In the genomic region with DNA sequence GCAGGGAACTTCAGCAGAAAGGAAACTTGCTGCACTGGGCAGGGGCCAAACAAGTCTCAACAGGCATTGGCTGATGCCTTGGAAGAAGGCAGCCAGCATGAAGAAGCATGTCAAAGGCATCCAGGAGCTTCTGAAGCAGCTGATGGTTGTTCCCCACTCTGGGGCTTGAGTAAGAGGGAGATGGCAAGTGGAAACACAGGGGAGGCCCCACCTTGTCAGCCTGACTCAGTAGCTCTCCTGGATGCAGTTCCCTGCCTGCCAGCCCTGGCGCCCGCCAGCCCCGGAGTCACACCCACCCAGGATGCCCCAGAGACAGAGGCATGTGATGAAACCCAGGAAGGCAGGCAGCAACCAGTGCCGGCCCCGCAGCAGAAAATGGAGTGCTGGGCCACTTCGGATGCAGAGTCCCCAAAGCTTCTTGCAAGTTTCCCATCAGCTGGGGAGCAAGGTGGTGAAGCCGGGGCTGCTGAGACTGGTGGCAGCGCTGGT, we compare ENCODE assay signal across 16 cellular contexts.
"Had no signal": no experiment of that assay in that cellular context is flagged by ENCODE, and none has a peak within 500 bp of the region (broad histone marks: within the 10 kb centered on the region; RNA-seq: fewer than 3 reads in every experiment).

No MANE protein-coding gene starts in this region.

- H3K36me3 ChIP-seq: colonic mucosa had no signal

- H3K27ac ChIP-seq: colonic mucosa, esophagus muscularis mucosa had no signal

- ATAC-seq: activated CD4-positive, CD25-positive, alpha-beta regulatory T cell treated with anti-CD3 and anti-CD28 coated beads, Interleukin-2, amount 50 U/mL, for 24 hours; activated naive CD8-positive, alpha-beta T cell treated with anti-CD3 and anti-CD28 coated beads, Interleukin-2, amount 50 U/mL, for 24 hours; natural killer cell treated with Interleukin-12 subunit alpha and Interleukin-12 subunit beta and Interleukin-15 and Interleukin-18, amount 100 ng/mL, for 72 hours; stimulated activated naive CD8-positive, alpha-beta T cell treated with anti-CD3 and anti-CD28 coated beads, Interleukin-15, amount 100 ng/mL, for 72 hours had no signal

- H3K9me3 ChIP-seq: colonic mucosa, esophagus muscularis mucosa had no signal

- H3K4me1 ChIP-seq: colonic mucosa had no signal

- H3K4me3 ChIP-seq: colonic mucosa, esophagus muscularis mucosa, lung had no signal

- H3K27me3 ChIP-seq: colonic mucosa, esophagus muscularis mucosa had no signal

- DNase-seq: activated CD4-positive, alpha-beta T cell treated with anti-CD3 and anti-CD28 coated beads, Interleukin-2, amount 10 ng/mL, durations not matched to agents 7 days and 5 days; activated CD8-positive, alpha-beta memory T cell treated with anti-CD3 and anti-CD28 coated beads, Interleukin-2, amount 50 U/mL, for 48 hours; activated effector memory CD4-positive, alpha-beta T cell treated with Interleukin-2 at 50 U/mL for 16 hours; activated naive CD4-positive, alpha-beta T cell treated with anti-CD3 and anti-CD28 coated beads, Interleukin-2, amount 10 ng/mL, durations not matched to agents 7 days and 5 days; activated naive CD8-positive, alpha-beta T cell treated with anti-CD3 and anti-CD28 coated beads, Interleukin-2, amount 50 U/mL, for 24 hours; activated T-cell treated with anti-CD3 and anti-CD28 coated beads, Interleukin-2, amount 50 U/mL, for 48 hours; anterior cingulate cortex; colonic mucosa; left cardiac atrium; nucleus accumbens; stimulated activated naive CD8-positive, alpha-beta T cell treated with anti-CD3 and anti-CD28 coated beads, Interleukin-15, amount 100 ng/mL, for 72 hours; T-helper 1 cell had no signal
